ENCODE assay signal across 1 cellular context in genomic region chr15:66775127-66776105, GRCh38.
TF ChIP-seq lines count a peak whose summit lies in the region.

No MANE protein-coding gene starts in this region.

TF ChIP-seq in HEK293, 187 proteins besides CTCF, POLR2A, EP300 and RAD21 (continued from another document):
- TF ChIP-seq PRDM10 (tag by site-specific recombination; IDR thresholded peaks at IDR 0.05) (no peak), SP3 (tag by site-specific recombination; IDR thresholded peaks at IDR 0.05) (no peak), ZNF600 (tag by site-specific recombination; IDR thresholded peaks at IDR 0.05) (peak; percentile 59; the same call in 1 of the 2 replicates), ZNF146 (tag by site-specific recombination; IDR thresholded peaks at IDR 0.05) (peak; percentile 100), ZXDB (tag by site-specific recombination; IDR thresholded peaks at IDR 0.05) (no peak), ZNF341 (tag by site-specific recombination; IDR thresholded peaks at IDR 0.05; ENCODE audit: low read depth) (peak; percentile 47), ZNF654 (tag by site-specific recombination; IDR thresholded peaks at IDR 0.05; ENCODE audit: low read depth) (no peak), SCRT2 (tag by site-specific recombination; IDR thresholded peaks at IDR 0.05) (0 out of 2 replicates have a peak, but pooled peaks have one; percentile 57), ZIC2 (tag by site-specific recombination; IDR thresholded peaks at IDR 0.05) (peak; percentile 97), ZNF514 (tag by site-specific recombination; IDR thresholded peaks at IDR 0.05) (no peak), WT1 (tag by site-specific recombination; IDR thresholded peaks at IDR 0.05) (peak; percentile 72)
- TF ChIP-seq, protein P1, sequence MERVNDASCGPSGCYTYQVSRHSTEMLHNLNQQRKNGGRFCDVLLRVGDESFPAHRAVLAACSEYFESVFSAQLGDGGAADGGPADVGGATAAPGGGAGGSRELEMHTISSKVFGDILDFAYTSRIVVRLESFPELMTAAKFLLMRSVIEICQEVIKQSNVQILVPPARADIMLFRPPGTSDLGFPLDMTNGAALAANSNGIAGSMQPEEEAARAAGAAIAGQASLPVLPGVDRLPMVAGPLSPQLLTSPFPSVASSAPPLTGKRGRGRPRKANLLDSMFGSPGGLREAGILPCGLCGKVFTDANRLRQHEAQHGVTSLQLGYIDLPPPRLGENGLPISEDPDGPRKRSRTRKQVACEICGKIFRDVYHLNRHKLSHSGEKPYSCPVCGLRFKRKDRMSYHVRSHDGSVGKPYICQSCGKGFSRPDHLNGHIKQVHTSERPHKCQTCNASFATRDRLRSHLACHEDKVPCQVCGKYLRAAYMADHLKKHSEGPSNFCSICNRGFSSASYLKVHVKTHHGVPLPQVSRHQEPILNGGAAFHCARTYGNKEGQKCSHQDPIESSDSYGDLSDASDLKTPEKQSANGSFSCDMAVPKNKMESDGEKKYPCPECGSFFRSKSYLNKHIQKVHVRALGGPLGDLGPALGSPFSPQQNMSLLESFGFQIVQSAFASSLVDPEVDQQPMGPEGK (tag by site-specific recombination; IDR thresholded peaks at IDR 0.05), result 0 out of 2 replicates have a peak, but pooled peaks have one; percentile 29
TF ChIP-seq in HEK293: peak in this region for 14.
